Comparison of ENCODE assay signal across 1 cellular context in the genomic region with DNA sequence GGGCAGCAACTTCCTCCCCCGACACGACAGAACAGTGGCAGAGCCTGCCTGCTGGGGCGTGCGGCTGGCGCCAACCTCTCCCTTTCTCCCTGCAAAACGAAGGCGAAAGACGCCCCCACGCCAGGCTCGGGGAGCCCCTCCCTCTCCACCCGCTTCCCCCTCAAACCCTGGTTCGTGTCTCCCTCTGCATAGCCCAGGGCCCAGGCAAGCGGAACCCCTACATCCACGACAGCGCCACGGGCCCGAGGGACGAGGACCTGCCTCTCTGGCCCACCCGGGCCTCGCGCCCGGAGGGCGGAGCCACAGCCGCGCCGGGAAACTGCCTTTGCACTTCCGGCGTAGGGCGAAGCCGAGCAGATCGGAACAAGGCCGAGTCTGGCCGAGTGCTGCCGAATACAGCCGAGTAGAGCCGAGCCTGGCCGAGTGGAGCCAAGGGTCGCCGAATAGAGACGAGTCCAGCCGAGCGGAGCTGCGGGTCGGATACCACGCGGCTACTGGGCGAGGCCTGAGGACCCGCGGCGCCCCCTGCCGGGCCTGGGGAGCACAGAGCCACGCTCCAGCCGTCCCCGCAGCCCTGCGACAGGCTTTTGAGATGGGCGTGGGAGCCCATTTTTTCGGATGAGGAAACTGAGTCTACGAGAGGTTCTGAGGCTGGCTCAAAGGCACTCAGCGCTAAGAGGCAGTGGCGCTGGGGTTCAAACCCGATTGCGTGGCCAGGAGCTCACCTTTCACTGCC.
A peak's percentile ranks its signal among the peaks of the same experiment; 100 is the strongest.
TF ChIP-seq lines count a peak whose summit lies in the region.

No MANE protein-coding gene starts in this region.

TF ChIP-seq in HEK293, 187 proteins besides CTCF, POLR2A, EP300 and RAD21 (continued from another document and continues in another):
- TF ChIP-seq, protein P1, sequence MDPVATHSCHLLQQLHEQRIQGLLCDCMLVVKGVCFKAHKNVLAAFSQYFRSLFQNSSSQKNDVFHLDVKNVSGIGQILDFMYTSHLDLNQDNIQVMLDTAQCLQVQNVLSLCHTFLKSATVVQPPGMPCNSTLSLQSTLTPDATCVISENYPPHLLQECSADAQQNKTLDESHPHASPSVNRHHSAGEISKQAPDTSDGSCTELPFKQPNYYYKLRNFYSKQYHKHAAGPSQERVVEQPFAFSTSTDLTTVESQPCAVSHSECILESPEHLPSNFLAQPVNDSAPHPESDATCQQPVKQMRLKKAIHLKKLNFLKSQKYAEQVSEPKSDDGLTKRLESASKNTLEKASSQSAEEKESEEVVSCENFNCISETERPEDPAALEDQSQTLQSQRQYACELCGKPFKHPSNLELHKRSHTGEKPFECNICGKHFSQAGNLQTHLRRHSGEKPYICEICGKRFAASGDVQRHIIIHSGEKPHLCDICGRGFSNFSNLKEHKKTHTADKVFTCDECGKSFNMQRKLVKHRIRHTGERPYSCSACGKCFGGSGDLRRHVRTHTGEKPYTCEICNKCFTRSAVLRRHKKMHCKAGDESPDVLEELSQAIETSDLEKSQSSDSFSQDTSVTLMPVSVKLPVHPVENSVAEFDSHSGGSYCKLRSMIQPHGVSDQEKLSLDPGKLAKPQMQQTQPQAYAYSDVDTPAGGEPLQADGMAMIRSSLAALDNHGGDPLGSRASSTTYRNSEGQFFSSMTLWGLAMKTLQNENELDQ (tag by site-specific recombination; IDR thresholded peaks at IDR 0.05; ENCODE audit: low read depth), result no peak
- TF ChIP-seq ZNF521 (tag by site-specific recombination; IDR thresholded peaks at IDR 0.05), result no peak
- TF ChIP-seq ZNF184 (tag by site-specific recombination; IDR thresholded peaks at IDR 0.05), result no peak
- no peak for TF ChIP-seq ZNF146 (tag by site-specific recombination; IDR thresholded peaks at IDR 0.05)
- no peak for TF ChIP-seq ZNF664 (tag by site-specific recombination; IDR thresholded peaks at IDR 0.05)
- 0 out of 2 replicates have a peak, but pooled peaks have one; percentile 65 for TF ChIP-seq ZSCAN23 (tag by site-specific recombination; IDR thresholded peaks at IDR 0.05)
- peak; percentile 91 for TF ChIP-seq ZSCAN30 (tag by site-specific recombination; IDR thresholded peaks at IDR 0.05)
- TF ChIP-seq, protein P2, sequence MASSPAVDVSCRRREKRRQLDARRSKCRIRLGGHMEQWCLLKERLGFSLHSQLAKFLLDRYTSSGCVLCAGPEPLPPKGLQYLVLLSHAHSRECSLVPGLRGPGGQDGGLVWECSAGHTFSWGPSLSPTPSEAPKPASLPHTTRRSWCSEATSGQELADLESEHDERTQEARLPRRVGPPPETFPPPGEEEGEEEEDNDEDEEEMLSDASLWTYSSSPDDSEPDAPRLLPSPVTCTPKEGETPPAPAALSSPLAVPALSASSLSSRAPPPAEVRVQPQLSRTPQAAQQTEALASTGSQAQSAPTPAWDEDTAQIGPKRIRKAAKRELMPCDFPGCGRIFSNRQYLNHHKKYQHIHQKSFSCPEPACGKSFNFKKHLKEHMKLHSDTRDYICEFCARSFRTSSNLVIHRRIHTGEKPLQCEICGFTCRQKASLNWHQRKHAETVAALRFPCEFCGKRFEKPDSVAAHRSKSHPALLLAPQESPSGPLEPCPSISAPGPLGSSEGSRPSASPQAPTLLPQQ (tag by site-specific recombination; IDR thresholded peaks at IDR 0.05), result peak; percentile 64; the same call in 1 of the 2 replicates
- peak; percentile 13; the same call in 1 of the 2 replicates for TF ChIP-seq ZIC2 (tag by site-specific recombination; IDR thresholded peaks at IDR 0.05)
- TF ChIP-seq ZNF624 (tag by site-specific recombination; IDR thresholded peaks at IDR 0.05), result no peak
- no peak for TF ChIP-seq SCRT2 (tag by site-specific recombination; IDR thresholded peaks at IDR 0.05)
- TF ChIP-seq ZNF561 (tag by site-specific recombination; IDR thresholded peaks at IDR 0.05; ENCODE audit: borderline replicate concordance), result no peak
- TF ChIP-seq ZFP41 (tag by site-specific recombination; IDR thresholded peaks at IDR 0.05; ENCODE audit: borderline replicate concordance), result no peak
- TF ChIP-seq ZNF202 (tag by site-specific recombination; IDR thresholded peaks at IDR 0.05; ENCODE audit: borderline replicate concordance), result no peak
- no peak for TF ChIP-seq GLI2 (tag by site-specific recombination; IDR thresholded peaks at IDR 0.05; ENCODE audit: borderline replicate concordance, low read depth)
- TF ChIP-seq ZNF155 (tag by site-specific recombination; IDR thresholded peaks at IDR 0.05), result no peak
- peak; percentile 20; the same call in 1 of the 2 replicates for TF ChIP-seq ZFP69B (tag by site-specific recombination; IDR thresholded peaks at IDR 0.05)
- TF ChIP-seq ZNF138 (tag by site-specific recombination; IDR thresholded peaks at IDR 0.05; ENCODE audit: borderline replicate concordance), result no peak
- TF ChIP-seq ZNF600 (tag by site-specific recombination; IDR thresholded peaks at IDR 0.05), result peak; percentile 99
- no peak for TF ChIP-seq SALL2 (tag by site-specific recombination; IDR thresholded peaks at IDR 0.05; ENCODE audit: borderline replicate concordance)
- TF ChIP-seq ZFP37 (tag by site-specific recombination; IDR thresholded peaks at IDR 0.05), result peak; percentile 61
- no peak for TF ChIP-seq ZNF596 (tag by site-specific recombination; IDR thresholded peaks at IDR 0.05)
- TF ChIP-seq ZNF132 (tag by site-specific recombination; IDR thresholded peaks at IDR 0.05; ENCODE audit: borderline replicate concordance), result no peak
- TF ChIP-seq ZNF501 (tag by site-specific recombination; IDR thresholded peaks at IDR 0.05), result peak; percentile 60
- no peak for TF ChIP-seq ZNF555 (tag by site-specific recombination; conservative IDR thresholded peaks at IDR 0.05)
- TF ChIP-seq, protein P3, sequence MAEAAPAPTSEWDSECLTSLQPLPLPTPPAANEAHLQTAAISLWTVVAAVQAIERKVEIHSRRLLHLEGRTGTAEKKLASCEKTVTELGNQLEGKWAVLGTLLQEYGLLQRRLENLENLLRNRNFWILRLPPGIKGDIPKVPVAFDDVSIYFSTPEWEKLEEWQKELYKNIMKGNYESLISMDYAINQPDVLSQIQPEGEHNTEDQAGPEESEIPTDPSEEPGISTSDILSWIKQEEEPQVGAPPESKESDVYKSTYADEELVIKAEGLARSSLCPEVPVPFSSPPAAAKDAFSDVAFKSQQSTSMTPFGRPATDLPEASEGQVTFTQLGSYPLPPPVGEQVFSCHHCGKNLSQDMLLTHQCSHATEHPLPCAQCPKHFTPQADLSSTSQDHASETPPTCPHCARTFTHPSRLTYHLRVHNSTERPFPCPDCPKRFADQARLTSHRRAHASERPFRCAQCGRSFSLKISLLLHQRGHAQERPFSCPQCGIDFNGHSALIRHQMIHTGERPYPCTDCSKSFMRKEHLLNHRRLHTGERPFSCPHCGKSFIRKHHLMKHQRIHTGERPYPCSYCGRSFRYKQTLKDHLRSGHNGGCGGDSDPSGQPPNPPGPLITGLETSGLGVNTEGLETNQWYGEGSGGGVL (tag by site-specific recombination; IDR thresholded peaks at IDR 0.05), result peak; percentile 6; the same call in 1 of the 2 replicates
- no peak for TF ChIP-seq ZNF701 (tag by site-specific recombination; IDR thresholded peaks at IDR 0.05)
- TF ChIP-seq, protein P4, sequence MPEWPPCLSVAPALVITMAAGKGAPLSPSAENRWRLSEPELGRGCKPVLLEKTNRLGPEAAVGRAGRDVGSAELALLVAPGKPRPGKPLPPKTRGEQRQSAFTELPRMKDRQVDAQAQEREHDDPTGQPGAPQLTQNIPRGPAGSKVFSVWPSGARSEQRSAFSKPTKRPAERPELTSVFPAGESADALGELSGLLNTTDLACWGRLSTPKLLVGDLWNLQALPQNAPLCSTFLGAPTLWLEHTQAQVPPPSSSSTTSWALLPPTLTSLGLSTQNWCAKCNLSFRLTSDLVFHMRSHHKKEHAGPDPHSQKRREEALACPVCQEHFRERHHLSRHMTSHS (tag by site-specific recombination; IDR thresholded peaks at IDR 0.05), result no peak
- TF ChIP-seq ZNF571 (tag by site-specific recombination; IDR thresholded peaks at IDR 0.05), result no peak
- TF ChIP-seq, protein P5, sequence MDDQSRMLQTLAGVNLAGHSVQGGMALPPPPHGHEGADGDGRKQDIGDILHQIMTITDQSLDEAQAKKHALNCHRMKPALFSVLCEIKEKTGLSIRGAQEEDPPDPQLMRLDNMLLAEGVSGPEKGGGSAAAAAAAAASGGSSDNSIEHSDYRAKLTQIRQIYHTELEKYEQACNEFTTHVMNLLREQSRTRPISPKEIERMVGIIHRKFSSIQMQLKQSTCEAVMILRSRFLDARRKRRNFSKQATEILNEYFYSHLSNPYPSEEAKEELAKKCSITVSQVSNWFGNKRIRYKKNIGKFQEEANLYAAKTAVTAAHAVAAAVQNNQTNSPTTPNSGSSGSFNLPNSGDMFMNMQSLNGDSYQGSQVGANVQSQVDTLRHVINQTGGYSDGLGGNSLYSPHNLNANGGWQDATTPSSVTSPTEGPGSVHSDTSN (CRISPR knock-in tag; IDR thresholded peaks at IDR 0.05), result peak; percentile 78; the same call in 1 of the 2 replicates
- TF ChIP-seq, protein P6, sequence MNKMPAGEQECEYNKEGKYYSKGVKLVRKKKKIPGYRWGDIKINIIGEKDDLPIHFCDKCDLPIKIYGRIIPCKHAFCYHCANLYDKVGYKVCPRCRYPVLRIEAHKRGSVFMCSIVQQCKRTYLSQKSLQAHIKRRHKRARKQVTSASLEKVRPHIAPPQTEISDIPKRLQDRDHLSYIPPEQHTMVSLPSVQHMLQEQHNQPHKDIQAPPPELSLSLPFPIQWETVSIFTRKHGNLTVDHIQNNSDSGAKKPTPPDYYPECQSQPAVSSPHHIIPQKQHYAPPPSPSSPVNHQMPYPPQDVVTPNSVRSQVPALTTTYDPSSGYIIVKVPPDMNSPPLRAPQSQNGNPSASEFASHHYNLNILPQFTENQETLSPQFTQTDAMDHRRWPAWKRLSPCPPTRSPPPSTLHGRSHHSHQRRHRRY (tag by site-specific recombination; IDR thresholded peaks at IDR 0.05), result no peak
- TF ChIP-seq WT1 (tag by site-specific recombination; IDR thresholded peaks at IDR 0.05), result 0 out of 2 replicates have a peak, but pooled peaks have one; percentile 23
- TF ChIP-seq, protein P7, sequence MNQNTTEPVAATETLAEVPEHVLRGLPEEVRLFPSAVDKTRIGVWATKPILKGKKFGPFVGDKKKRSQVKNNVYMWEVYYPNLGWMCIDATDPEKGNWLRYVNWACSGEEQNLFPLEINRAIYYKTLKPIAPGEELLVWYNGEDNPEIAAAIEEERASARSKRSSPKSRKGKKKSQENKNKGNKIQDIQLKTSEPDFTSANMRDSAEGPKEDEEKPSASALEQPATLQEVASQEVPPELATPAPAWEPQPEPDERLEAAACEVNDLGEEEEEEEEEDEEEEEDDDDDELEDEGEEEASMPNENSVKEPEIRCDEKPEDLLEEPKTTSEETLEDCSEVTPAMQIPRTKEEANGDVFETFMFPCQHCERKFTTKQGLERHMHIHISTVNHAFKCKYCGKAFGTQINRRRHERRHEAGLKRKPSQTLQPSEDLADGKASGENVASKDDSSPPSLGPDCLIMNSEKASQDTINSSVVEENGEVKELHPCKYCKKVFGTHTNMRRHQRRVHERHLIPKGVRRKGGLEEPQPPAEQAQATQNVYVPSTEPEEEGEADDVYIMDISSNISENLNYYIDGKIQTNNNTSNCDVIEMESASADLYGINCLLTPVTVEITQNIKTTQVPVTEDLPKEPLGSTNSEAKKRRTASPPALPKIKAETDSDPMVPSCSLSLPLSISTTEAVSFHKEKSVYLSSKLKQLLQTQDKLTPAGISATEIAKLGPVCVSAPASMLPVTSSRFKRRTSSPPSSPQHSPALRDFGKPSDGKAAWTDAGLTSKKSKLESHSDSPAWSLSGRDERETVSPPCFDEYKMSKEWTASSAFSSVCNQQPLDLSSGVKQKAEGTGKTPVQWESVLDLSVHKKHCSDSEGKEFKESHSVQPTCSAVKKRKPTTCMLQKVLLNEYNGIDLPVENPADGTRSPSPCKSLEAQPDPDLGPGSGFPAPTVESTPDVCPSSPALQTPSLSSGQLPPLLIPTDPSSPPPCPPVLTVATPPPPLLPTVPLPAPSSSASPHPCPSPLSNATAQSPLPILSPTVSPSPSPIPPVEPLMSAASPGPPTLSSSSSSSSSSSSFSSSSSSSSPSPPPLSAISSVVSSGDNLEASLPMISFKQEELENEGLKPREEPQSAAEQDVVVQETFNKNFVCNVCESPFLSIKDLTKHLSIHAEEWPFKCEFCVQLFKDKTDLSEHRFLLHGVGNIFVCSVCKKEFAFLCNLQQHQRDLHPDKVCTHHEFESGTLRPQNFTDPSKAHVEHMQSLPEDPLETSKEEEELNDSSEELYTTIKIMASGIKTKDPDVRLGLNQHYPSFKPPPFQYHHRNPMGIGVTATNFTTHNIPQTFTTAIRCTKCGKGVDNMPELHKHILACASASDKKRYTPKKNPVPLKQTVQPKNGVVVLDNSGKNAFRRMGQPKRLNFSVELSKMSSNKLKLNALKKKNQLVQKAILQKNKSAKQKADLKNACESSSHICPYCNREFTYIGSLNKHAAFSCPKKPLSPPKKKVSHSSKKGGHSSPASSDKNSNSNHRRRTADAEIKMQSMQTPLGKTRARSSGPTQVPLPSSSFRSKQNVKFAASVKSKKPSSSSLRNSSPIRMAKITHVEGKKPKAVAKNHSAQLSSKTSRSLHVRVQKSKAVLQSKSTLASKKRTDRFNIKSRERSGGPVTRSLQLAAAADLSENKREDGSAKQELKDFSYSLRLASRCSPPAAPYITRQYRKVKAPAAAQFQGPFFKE (tag by site-specific recombination; IDR thresholded peaks at IDR 0.05; ENCODE audit: borderline replicate concordance), result no peak
- no peak; the same call in 1 of the 2 replicates for TF ChIP-seq ZNF623 (tag by site-specific recombination; IDR thresholded peaks at IDR 0.05)
- TF ChIP-seq ZNF404 (tag by site-specific recombination; IDR thresholded peaks at IDR 0.05), result no peak
- TF ChIP-seq KLF1 (tag by site-specific recombination; IDR thresholded peaks at IDR 0.05), result peak; percentile 52
- TF ChIP-seq ZNF23 (tag by site-specific recombination; IDR thresholded peaks at IDR 0.05; ENCODE audit: borderline replicate concordance), result no peak
- TF ChIP-seq OVOL3 (tag by site-specific recombination; IDR thresholded peaks at IDR 0.05), result no peak
- no peak for TF ChIP-seq ZNF510 (tag by site-specific recombination; IDR thresholded peaks at IDR 0.05; ENCODE audit: insufficient replicate concordance)
- no peak for TF ChIP-seq ZNF530 (tag by site-specific recombination; IDR thresholded peaks at IDR 0.05; ENCODE audit: low read depth)
- TF ChIP-seq ZNF24 (tag by site-specific recombination; IDR thresholded peaks at IDR 0.05), result no peak; the same call in 1 of the 2 replicates
- no peak for TF ChIP-seq YY2 (tag by site-specific recombination; IDR thresholded peaks at IDR 0.05)
- no peak for TF ChIP-seq ZNF175 (tag by site-specific recombination; IDR thresholded peaks at IDR 0.05)
- TF ChIP-seq TCF7L2 (IDR thresholded peaks at IDR 0.05; ENCODE audit: borderline replicate concordance, low read depth, low read length), result no peak
- TF ChIP-seq SETDB1 (IDR thresholded peaks at IDR 0.05; ENCODE audit: insufficient read length, low read length), result no peak
- no peak for TF ChIP-seq ZNF221 (tag by site-specific recombination; IDR thresholded peaks at IDR 0.05; ENCODE audit: borderline replicate concordance)
- 0 out of 2 replicates have a peak, but pooled peaks have one; percentile 20 for TF ChIP-seq ZNF121 (tag by site-specific recombination; IDR thresholded peaks at IDR 0.05)
- no peak for TF ChIP-seq EGR2 (tag by site-specific recombination; IDR thresholded peaks at IDR 0.05; ENCODE audit: low read depth)
- no peak for TF ChIP-seq ZNF114 (tag by site-specific recombination; IDR thresholded peaks at IDR 0.05)
- no peak for TF ChIP-seq ZNF140 (tag by site-specific recombination; IDR thresholded peaks at IDR 0.05)
- TF ChIP-seq ZNF529 (tag by site-specific recombination; IDR thresholded peaks at IDR 0.05; ENCODE audit: insufficient replicate concordance), result no peak
